ENCODE assay signal across 19 cellular contexts in genomic region chr18:22603902-22604301, GRCh38.
A peak's percentile ranks its signal among the peaks of the same experiment; 100 is the strongest.
DNase-seq lines count a peak whose midpoint lies in the region; ATAC-seq, FAIRE-seq and TF ChIP-seq lines count a peak whose summit lies in the region.
"Had no signal": no experiment of that assay in that cellular context is flagged by ENCODE, and none has a peak within 500 bp of the region (broad histone marks: within the 10 kb centered on the region; RNA-seq: fewer than 3 reads in every experiment).

No MANE protein-coding gene starts in this region.

- H3K36me3 ChIP-seq in adrenal gland (replicated peaks in 1 of 2) (no peaks in the 10 kb centered on the region), right lobe of liver (no peaks in the 10 kb centered on the region), tibial artery (no peaks in the 10 kb centered on the region)
- H3K36me3 ChIP-seq: SJSA1 had no signal

- CTCF ChIA-PET in A549 (lab: Yijun Ruan, JAX) = no interaction called here

- no peaks in the 10 kb centered on the region for H3K4me1 Mint-ChIP-seq in activated T-cell treated with anti-CD3 and anti-CD28 coated beads, Interleukin-2, amount 50 U/mL, for 72 hours (ENCODE audit: low read depth)

- POLR2A ChIA-PET in A549 (lab: Yijun Ruan, JAX) = no interaction called here

- H3K4me2 ChIP-seq in A549 = no peak overlapping the region

- no peaks in the 10 kb centered on the region for H3K36me3 Mint-ChIP-seq in activated T-cell treated with anti-CD3 and anti-CD28 coated beads, Interleukin-2, amount 50 U/mL, for 72 hours (ENCODE audit: insufficient read depth in 2 of 2)

- H3K4me3 Mint-ChIP-seq in activated T-cell treated with anti-CD3 and anti-CD28 coated beads, Interleukin-2, amount 50 U/mL, for 72 hours = no peak overlapping the region

- no peak for TF ChIP-seq CTCF in A549 (IDR thresholded peaks at IDR 0.05)
- no peak for TF ChIP-seq CTCF in adrenal gland (IDR thresholded peaks at IDR 0.05)
- TF ChIP-seq CTCF in right lobe of liver (IDR thresholded peaks at IDR 0.05) = no peak
- no peak for TF ChIP-seq CTCF in tibial artery (IDR thresholded peaks at IDR 0.05)

- H3K27me3 ChIP-seq in adrenal gland (no peaks in the 10 kb centered on the region), right lobe of liver (no peaks in the 10 kb centered on the region), tibial artery (no peaks in the 10 kb centered on the region)
- H3K27me3 ChIP-seq: SJSA1 had no signal

- no peak for TF ChIP-seq RAD21 in A549 (conservative IDR thresholded peaks at IDR 0.05 in 1 of 2, IDR thresholded peaks at IDR 0.05 in 1 of 2)

- TF ChIP-seq POLR2A in A549 (IDR thresholded peaks at IDR 0.05; ENCODE audit: low read length) (no peak), adrenal gland (IDR thresholded peaks at IDR 0.05) (no peak), right lobe of liver (IDR thresholded peaks at IDR 0.05) (no peak)

- DNase-seq in A549 (ENCODE audit: low read depth in 1 of 2, low spot score in 1 of 2) (no peak), adrenal gland (no peak), right lobe of liver (no peak), tibial artery (no peak)
- DNase-seq in activated T-cell treated with anti-CD3 and anti-CD28 coated beads, Interleukin-2, amount 50 U/mL, for 72 hours = no peak
- DNase-seq: AML-193, DMS79, MM.1S, NCI-H1694 had no signal

- peaks cover 6% of the 10 kb centered on the region for H3K27me3 Mint-ChIP-seq in activated T-cell treated with anti-CD3 and anti-CD28 coated beads, Interleukin-2, amount 50 U/mL, for 72 hours (ENCODE audit: low read depth)

- TF ChIP-seq EP300 in A549 (IDR thresholded peaks at IDR 0.05) = no peak

- no peak for FAIRE-seq in A549 (lab: Jason Lieb, UNC)
- FAIRE-seq: D721Med, GM12892, GM18507, H1, HTR-8/SVneo had no signal

- H3K9me3 Mint-ChIP-seq in activated T-cell treated with anti-CD3 and anti-CD28 coated beads, Interleukin-2, amount 50 U/mL, for 72 hours = peaks cover 0 to 4% of the 10 kb centered on the region in 2 donors

- intact Hi-C loops in adrenal gland (cut with DNase I) (no loop called here), right lobe of liver (cut with DNase I) (no loop called here), tibial artery (cut with DNase I; ENCODE audit: low total_unique reads) (no loop called here)

- H3K4me1 ChIP-seq in A549 (peaks cover 9% of the 10 kb centered on the region), adrenal gland (replicated peaks in 1 of 2) (peaks cover 0 to 18% of the 10 kb centered on the region in 2 donors), right lobe of liver (peaks cover 0 to 24% (median 7%) of the 10 kb centered on the region in 4 donors), tibial artery (peaks cover 0 to 57% (median 35%) of the 10 kb centered on the region in 4 donors)

- ATAC-seq in A549 (no peak), right lobe of liver (peak in 1 of 4 donors; percentile 4), GM21515 (IDR thresholded peaks at IDR 0.05; ENCODE audit: unreplicated experiment) (no peak), HG03469 (IDR thresholded peaks at IDR 0.05; ENCODE audit: unreplicated experiment) (no peak)
- ATAC-seq in activated T-cell treated with anti-CD3 and anti-CD28 coated beads, Interleukin-2, amount 50 U/mL, for 72 hours (replicated peaks in 1 of 2) = no peak
- ATAC-seq: Panc1 had no signal

- H3K4me3 ChIP-seq in A549 = no peak overlapping the region
- no peak overlapping the region for H3K4me3 ChIP-seq in adrenal gland
- H3K4me3 ChIP-seq in right lobe of liver = no peak overlapping the region
- H3K4me3 ChIP-seq in tibial artery = no peak overlapping the region
- H3K4me3 ChIP-seq: SJSA1 had no signal

- H3K27ac ChIP-seq in A549 = no peak overlapping the region
- H3K27ac ChIP-seq in adrenal gland = peak overlapping the region in 4 of 5 donors; percentile 45 to 87 (median 63)
- H3K27ac ChIP-seq in right lobe of liver = peak overlapping the region; percentile 61 to 90 (median 86)
- peak overlapping the region; percentile 75 for H3K27ac ChIP-seq in tibial artery
- H3K27ac ChIP-seq: C4-2B, SJSA1 had no signal

- H3K27ac Mint-ChIP-seq in activated T-cell treated with anti-CD3 and anti-CD28 coated beads, Interleukin-2, amount 50 U/mL, for 72 hours = no peak overlapping the region

- H3K9me3 ChIP-seq in A549 = no peaks in the 10 kb centered on the region
- H3K9me3 ChIP-seq in adrenal gland (replicated peaks in 1 of 3) = no peaks in the 10 kb centered on the region
- H3K9me3 ChIP-seq in right lobe of liver = no peaks in the 10 kb centered on the region
- no peaks in the 10 kb centered on the region for H3K9me3 ChIP-seq in tibial artery
- H3K9me3 ChIP-seq: SJSA1 had no signal

TF ChIP-seq in A549, 52 proteins besides CTCF, POLR2A, EP300 and RAD21:
- TF ChIP-seq MAX (IDR thresholded peaks at IDR 0.05) (no peak), POLR2AphosphoS2 (conservative IDR thresholded peaks at IDR 0.05; ENCODE audit: low read length) (no peak), NR3C1 (IDR thresholded peaks at IDR 0.05) (no peak), BCL3 (IDR thresholded peaks at IDR 0.05) (no peak), MAFK (IDR thresholded peaks at IDR 0.05; ENCODE audit: partially characterized antibody) (peak; percentile 70), JUN (IDR thresholded peaks at IDR 0.05) (no peak), HMGXB4 (CRISPR knock-in tag; IDR thresholded peaks at IDR 0.05; ENCODE audit: borderline replicate concordance) (no peak)

Comparison
In these comparisons a context has a peak if more than half of its experiments do, and no peak if none do; other contexts are left out.
1. H3K27ac ChIP-seq: peak in adrenal gland (4 of 5), right lobe of liver (3 of 3) and tibial artery (2 of 2); none in A549 (0 of 2).